ENCODE assay signal across 23 cellular contexts in the genomic region with DNA sequence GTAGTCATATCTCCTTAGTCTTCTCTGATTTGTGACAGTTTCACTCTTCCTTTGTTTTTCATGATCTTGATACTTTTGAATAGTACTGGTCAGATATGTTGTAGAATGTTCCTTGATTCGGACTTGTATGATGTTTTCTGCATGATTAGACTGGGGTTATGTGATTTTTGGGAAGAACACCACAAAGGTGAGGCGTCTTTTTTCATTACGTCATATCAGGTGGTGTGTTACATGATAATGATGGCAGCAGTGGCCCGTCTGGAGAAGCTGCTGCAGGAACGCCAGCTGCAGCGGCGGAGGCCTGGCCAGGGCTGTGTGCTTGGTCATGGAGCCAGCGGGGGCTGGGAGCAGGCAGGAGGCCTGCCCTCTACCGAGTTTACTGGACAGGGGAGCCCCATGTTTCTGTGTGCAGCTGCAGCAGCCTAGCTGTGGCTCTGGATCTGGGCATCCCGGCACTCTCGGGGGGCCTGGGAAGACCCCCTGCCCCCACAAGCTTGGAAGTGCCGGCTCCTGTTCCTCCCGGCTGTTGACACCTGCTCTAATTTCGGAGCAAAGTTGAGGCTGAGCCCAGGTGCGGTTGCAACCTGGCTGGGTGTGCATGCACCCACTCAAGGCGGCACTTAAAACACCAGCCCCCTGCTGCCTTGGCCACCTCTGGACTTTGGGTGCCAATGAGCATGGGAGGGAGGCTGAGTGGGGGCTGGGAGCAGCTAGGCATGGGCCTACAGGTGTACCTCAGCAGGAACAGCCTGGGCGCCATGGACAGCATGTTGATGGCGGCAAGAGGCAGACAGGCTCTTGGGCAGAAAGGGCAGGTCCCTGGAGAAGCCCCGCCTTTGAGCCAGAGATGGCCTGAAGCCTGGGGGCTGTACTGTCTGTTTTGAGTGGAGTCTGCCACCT. TPM values are rescaled to one million over a fixed set of nuclear protein-coding genes. Genes with fewer than 3 reads are reported as not detected.
DNase-seq lines count a peak whose midpoint lies in the region; ATAC-seq and TF ChIP-seq lines count a peak whose summit lies in the region.
"Had no signal": no experiment of that assay in that cellular context is flagged by ENCODE, and none has a peak within 500 bp of the region (broad histone marks: within the 10 kb centered on the region; RNA-seq: fewer than 3 reads in every experiment).

No MANE protein-coding gene starts in this region.

- H3K9me3 Mint-ChIP-seq in WTC11, result peaks cover 20% of the 10 kb centered on the region
- H3K9me3 Mint-ChIP-seq in activated CD4-positive, alpha-beta memory T cell treated with anti-CD3 and anti-CD28 coated beads for 36 hours, result no peaks in the 10 kb centered on the region
- H3K9me3 Mint-ChIP-seq in naive thymus-derived CD4-positive, alpha-beta T cell, result peaks cover 0 to 7% (median 2%) of the 10 kb centered on the region in 11 donors

- peaks cover 3% of the 10 kb centered on the region for H3K36me3 Mint-ChIP-seq in WTC11
- no peaks in the 10 kb centered on the region for H3K36me3 Mint-ChIP-seq in activated CD4-positive, alpha-beta memory T cell treated with anti-CD3 and anti-CD28 coated beads for 36 hours
- no peaks in the 10 kb centered on the region for H3K36me3 Mint-ChIP-seq in naive thymus-derived CD4-positive, alpha-beta T cell
- H3K36me3 Mint-ChIP-seq: CD4-positive, alpha-beta memory T cell had no signal

- CTCF ChIA-PET in WTC11 (lab: Charles Lee), result no interaction called here
- CTCF ChIA-PET in activated CD4-positive, alpha-beta memory T cell treated with anti-CD3 and anti-CD28 coated beads for 36 hours (lab: Charles Lee), result no interaction called here
- CTCF ChIA-PET in naive thymus-derived CD4-positive, alpha-beta T cell (lab: Charles Lee), result interaction anchor here (0.6 to 1.1 kb wide), 2 partner anchors 18 to 197 kb away, joined by 3 read pairs; no protein-coding TSS in a partner anchor

- H3K9me3 ChIP-seq in heart right ventricle (peaks cover 0 to 23% (median 0%) of the 10 kb centered on the region in 11 donors), neuronal stem cell (replicated peaks in 1 of 2; ENCODE audit: control insufficient read depth in 2 of 2, insufficient read depth in 1 of 2, low read depth in 1 of 2, low read length in 2 of 2) (peaks cover 0 to 3% of the 10 kb centered on the region in 2 donors)
- H3K9me3 ChIP-seq in naive thymus-derived CD4-positive, alpha-beta T cell (ENCODE audit: control insufficient read depth in 2 of 3, low read length in 3 of 3), result no peaks in the 10 kb centered on the region
- H3K9me3 ChIP-seq: Peyer's patch had no signal

- no peak overlapping the region for H4K8ac ChIP-seq in neuronal stem cell (ENCODE audit: low read depth, low read length)

- H3K4me2 ChIP-seq in neuronal stem cell (ENCODE audit: insufficient read depth, low read length, poor library complexity, severe bottlenecking), result no peak overlapping the region
- H3K4me2 ChIP-seq: BLaER1, KMS-11 had no signal

- no peaks in the 10 kb centered on the region for H3K27me3 Mint-ChIP-seq in WTC11 (ENCODE audit: low read depth)
- H3K27me3 Mint-ChIP-seq in activated CD4-positive, alpha-beta memory T cell treated with anti-CD3 and anti-CD28 coated beads for 36 hours, result peaks cover 1% of the 10 kb centered on the region
- H3K27me3 Mint-ChIP-seq in naive thymus-derived CD4-positive, alpha-beta T cell, result peaks cover 6 to 21% (median 10%) of the 10 kb centered on the region in 5 donors

- no peak overlapping the region for H2BK120ac ChIP-seq in neuronal stem cell (ENCODE audit: low read depth, low read length)

- no peak overlapping the region for H3K4me3 ChIP-seq in heart right ventricle
- no peak overlapping the region for H3K4me3 ChIP-seq in neuronal stem cell (ENCODE audit: low read length in 2 of 2)
- H3K4me3 ChIP-seq in naive thymus-derived CD4-positive, alpha-beta T cell (ENCODE audit: low read length), result no peak overlapping the region
- H3K4me3 ChIP-seq: BLaER1, GM12878, Peyer's patch had no signal

- no peak overlapping the region for H3K4me3 Mint-ChIP-seq in WTC11
- no peak overlapping the region for H3K4me3 Mint-ChIP-seq in activated CD4-positive, alpha-beta memory T cell treated with anti-CD3 and anti-CD28 coated beads for 36 hours
- H3K4me3 Mint-ChIP-seq in naive thymus-derived CD4-positive, alpha-beta T cell, result no peak overlapping the region
- H3K4me3 Mint-ChIP-seq: CD4-positive, alpha-beta memory T cell had no signal

- H3K18ac ChIP-seq in neuronal stem cell (ENCODE audit: low read length), result peak overlapping the region; percentile 71

- no peaks in the 10 kb centered on the region for H3K27me3 ChIP-seq in heart right ventricle
- no peaks in the 10 kb centered on the region for H3K27me3 ChIP-seq in neuronal stem cell (ENCODE audit: control insufficient read depth in 3 of 3, insufficient read depth in 3 of 3, low read depth in 1 of 3, low read length in 3 of 3)
- no peaks in the 10 kb centered on the region for H3K27me3 ChIP-seq in naive thymus-derived CD4-positive, alpha-beta T cell (ENCODE audit: control insufficient read depth in 2 of 2, insufficient read depth in 2 of 2, low read length in 2 of 2)
- H3K27me3 ChIP-seq: BLaER1, Peyer's patch had no signal

- H3K27ac ChIP-seq in heart right ventricle, result no peak overlapping the region
- no peak overlapping the region for H3K27ac ChIP-seq in neuronal stem cell (replicated peaks; ENCODE audit: low read length)
- no peak overlapping the region for H3K27ac ChIP-seq in naive thymus-derived CD4-positive, alpha-beta T cell (ENCODE audit: low read depth, low read length)
- H3K27ac ChIP-seq: 22Rv1, BLaER1, KMS-11, Peyer's patch had no signal

- H3K14ac ChIP-seq in neuronal stem cell (ENCODE audit: low read length), result peak overlapping the region; percentile 94

- ATAC-seq in Right ventricle myocardium inferior (no peak), heart right ventricle (no peak), WTC11 (peak; percentile 53)
- no peak for ATAC-seq in naive thymus-derived CD4-positive, alpha-beta T cell
- ATAC-seq: GM12878, HCT116 had no signal

- H3K9ac ChIP-seq in neuronal stem cell (ENCODE audit: low read depth, low read length, poor library complexity), result no peak overlapping the region
- H3K9ac ChIP-seq: BLaER1, KMS-11 had no signal

- POLR2A ChIA-PET in WTC11 (lab: Charles Lee), result no interaction called here
- POLR2A ChIA-PET in activated CD4-positive, alpha-beta memory T cell treated with anti-CD3 and anti-CD28 coated beads for 36 hours (lab: Charles Lee), result no interaction called here
- POLR2A ChIA-PET in naive thymus-derived CD4-positive, alpha-beta T cell (lab: Charles Lee), result no interaction called here

- TF ChIP-seq POLR2A in erythroblast (IDR thresholded peaks at IDR 0.05; ENCODE audit: low read length), result no peak

- no peaks in the 10 kb centered on the region for H3K36me3 ChIP-seq in heart right ventricle
- H3K36me3 ChIP-seq in neuronal stem cell (replicated peaks in 1 of 2; ENCODE audit: control insufficient read depth in 2 of 2, insufficient read depth in 2 of 2, low read length in 2 of 2), result no peaks in the 10 kb centered on the region
- H3K36me3 ChIP-seq in naive thymus-derived CD4-positive, alpha-beta T cell (ENCODE audit: control insufficient read depth in 2 of 3, insufficient read depth in 3 of 3, low read length in 3 of 3), result no peaks in the 10 kb centered on the region
- H3K36me3 ChIP-seq: BLaER1, Peyer's patch had no signal

- no peak overlapping the region for H3K4ac ChIP-seq in neuronal stem cell (ENCODE audit: low read length)

- intact Hi-C loops in Right ventricle myocardium inferior (cut with DNase I) (no loop called here), heart right ventricle (cut with DNase I) (no loop called here)
- intact Hi-C loops in activated CD4-positive, alpha-beta memory T cell treated with anti-CD3 and anti-CD28 coated beads for 36 hours (cut with micrococcal nuclease), result no loop called here
- intact Hi-C loops in naive thymus-derived CD4-positive, alpha-beta T cell (cut with micrococcal nuclease), result no loop called here

- H2AFZ ChIP-seq in neuronal stem cell (ENCODE audit: low read length), result no peak overlapping the region

- H3K4me1 Mint-ChIP-seq in WTC11, result no peaks in the 10 kb centered on the region
- H3K4me1 Mint-ChIP-seq in activated CD4-positive, alpha-beta memory T cell treated with anti-CD3 and anti-CD28 coated beads for 36 hours (ENCODE audit: low read depth), result no peaks in the 10 kb centered on the region
- no peaks in the 10 kb centered on the region for H3K4me1 Mint-ChIP-seq in naive thymus-derived CD4-positive, alpha-beta T cell
- H3K4me1 Mint-ChIP-seq: CD4-positive, alpha-beta memory T cell had no signal

- WGBS in heart right ventricle, 2 donors, result 77 to 78% methylated on average over 19 of the region's 19 CpGs
- no CpG with 5 or more reads among the region's 19 CpGs for WGBS in neuronal stem cell (ENCODE audit: extremely low coverage in 2 of 2, insufficient read length in 2 of 2, insufficient replicate concordance in 1 of 2), 2 donors

- peaks cover 2% of the 10 kb centered on the region for H3K79me1 ChIP-seq in neuronal stem cell (ENCODE audit: low read depth, low read length)

- H3K4me1 ChIP-seq in heart right ventricle, result no peaks in the 10 kb centered on the region
- H3K4me1 ChIP-seq in neuronal stem cell (ENCODE audit: control insufficient read depth in 2 of 2, insufficient read depth in 1 of 2, low read depth in 1 of 2, low read length in 2 of 2), result no peaks in the 10 kb centered on the region
- no peaks in the 10 kb centered on the region for H3K4me1 ChIP-seq in naive thymus-derived CD4-positive, alpha-beta T cell (ENCODE audit: control insufficient read depth in 2 of 2, insufficient read depth in 2 of 2, low read length in 2 of 2)
- H3K4me1 ChIP-seq: BLaER1, Peyer's patch had no signal

- H2BK12ac ChIP-seq in neuronal stem cell (ENCODE audit: low read length), result peak overlapping the region; percentile 73

- H4K91ac ChIP-seq in neuronal stem cell (ENCODE audit: low read depth, low read length, poor library complexity), result peak overlapping the region; percentile 38

- H3K27ac Mint-ChIP-seq in WTC11, result no peak overlapping the region
- H3K27ac Mint-ChIP-seq in activated CD4-positive, alpha-beta memory T cell treated with anti-CD3 and anti-CD28 coated beads for 36 hours, result no peak overlapping the region
- H3K27ac Mint-ChIP-seq in naive thymus-derived CD4-positive, alpha-beta T cell, result no peak overlapping the region

- peak overlapping the region; percentile 46 for H2AK5ac ChIP-seq in neuronal stem cell (ENCODE audit: low read depth, low read length)

- TF ChIP-seq CTCF in heart right ventricle (IDR thresholded peaks at IDR 0.05) (no peak), WTC11 (IDR thresholded peaks at IDR 0.05) (no peak)

- peak; percentile 39 for DNase-seq in Right ventricle myocardium inferior (ENCODE audit: missing footprints)
- no peak for DNase-seq in heart right ventricle
- DNase-seq in WTC11 (ENCODE audit: low spot score), result no peak
- no peak for DNase-seq in neuronal stem cell (ENCODE audit: low spot score)
- DNase-seq in activated CD4-positive, alpha-beta memory T cell treated with anti-CD3 and anti-CD28 coated beads for 36 hours, result no peak
- DNase-seq in erythroblast (lab: John Stamatoyannopoulos, UW), result no peak
- DNase-seq in putamen (ENCODE audit: low spot score), result no peak
- no peak for DNase-seq in naive thymus-derived CD4-positive, alpha-beta T cell
- DNase-seq: ACHN; CD4-positive, alpha-beta memory T cell; DND-41; IMR-90; NCI-H1105; NCI-H146; NCI-H2081; NCI-H2171; NCI-H526 had no signal

- no peak overlapping the region for H2BK5ac ChIP-seq in neuronal stem cell (ENCODE audit: low read length)

- H2BK15ac ChIP-seq in neuronal stem cell (ENCODE audit: low read length), result peak overlapping the region; percentile 37

- peak overlapping the region; percentile 80 for H3K23ac ChIP-seq in neuronal stem cell (ENCODE audit: low read depth, low read length, poor library complexity)

RNA-seq across cellular contexts. Expression of a gene that starts 26.1 kb away (rescaled TPM):
- total RNA-seq in Right ventricle myocardium inferior, result not detected
- total RNA-seq in heart right ventricle, result not detected
- polyA plus RNA-seq in heart right ventricle, result under 1 TPM in 1 of 2 donors, not detected in 1; under 0.01 TPM
- total RNA-seq in WTC11 (2021), result 0.16 to 0.50 TPM (median 0.31 TPM) in 3 replicates
- 0.20 TPM for polyA plus RNA-seq in neuronal stem cell (2013, experiment 1 of 2)
- 0.25 TPM for polyA plus RNA-seq in neuronal stem cell (2013, experiment 2 of 2)
- 1 to 10 TPM; 1.7 to 2.1 TPM for total RNA-seq in activated CD4-positive, alpha-beta memory T cell treated with anti-CD3 and anti-CD28 coated beads for 36 hours
- total RNA-seq in naive thymus-derived CD4-positive, alpha-beta T cell, result under 1 TPM in 3 of 5 experiments, not detected in 2; 0.16 to 0.69 (median 0.41) TPM
- polyA plus RNA-seq in naive thymus-derived CD4-positive, alpha-beta T cell, result not detected
- total RNA-seq: GM12878, IMR-90 had no signal
- polyA plus RNA-seq: IMR-90 had no signal
